Comparison of ENCODE assay signal across 8 cellular contexts in the genomic region with DNA sequence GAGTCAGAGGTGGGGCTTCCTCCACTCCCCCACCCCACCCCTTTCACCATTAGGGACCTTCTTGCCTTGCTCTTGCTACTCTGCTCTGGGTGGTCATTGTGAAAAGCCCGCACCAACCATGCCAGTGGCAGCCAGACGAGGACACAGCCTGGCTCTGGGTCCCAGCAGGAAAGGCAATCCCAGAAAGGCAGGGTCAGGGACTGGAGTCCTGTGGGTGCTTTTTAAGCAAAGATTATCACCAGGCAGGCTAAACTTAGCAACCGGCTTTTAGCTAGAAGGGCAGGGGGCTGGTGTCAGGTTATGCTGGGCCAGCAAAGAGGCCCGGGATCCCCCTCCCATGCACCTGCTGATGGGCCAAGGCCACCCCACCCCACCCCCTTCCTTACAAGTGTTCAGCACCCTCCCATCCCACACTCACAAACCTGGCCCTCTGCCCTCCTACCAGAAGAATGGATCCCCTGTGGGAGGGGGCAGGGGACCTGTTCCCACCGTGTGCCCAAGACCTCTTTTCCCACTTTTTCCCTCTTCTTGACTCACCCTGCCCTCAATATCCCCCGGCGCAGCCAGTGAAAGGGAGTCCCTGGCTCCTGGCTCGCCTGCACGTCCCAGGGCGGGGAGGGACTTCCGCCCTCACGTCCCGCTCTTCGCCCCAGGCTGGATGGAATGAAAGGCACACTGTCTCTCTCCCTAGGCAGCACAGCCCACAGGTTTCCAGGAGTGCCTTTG. TPM values are rescaled to one million over a fixed set of nuclear protein-coding genes. Genes with fewer than 3 reads are reported as not detected.
DNase-seq lines count a peak whose midpoint lies in the region; ATAC-seq lines count a peak whose summit lies in the region.

No MANE protein-coding gene starts in this region.

- H3K4me1 ChIP-seq in SJSA1 (replicated peaks) (peaks cover 41% of the 10 kb centered on the region), skeletal muscle tissue (ENCODE audit: control insufficient read depth in 3 of 3, insufficient read depth in 3 of 3, low read length in 3 of 3) (peaks cover 48 to 62% (median 53%) of the 10 kb centered on the region in 3 donors)

- H3K4me3 ChIP-seq in SJSA1 (peak overlapping the region; percentile 85), skeletal muscle tissue (ENCODE audit: low read length in 3 of 3) (peak overlapping the region; percentile 81 to 96 (median 96))

- H3K4me3 Mint-ChIP-seq in immature natural killer cell, result peak overlapping the region; percentile 73 to 97 (median 87)

- ATAC-seq in GM21381 (IDR thresholded peaks at IDR 0.05; ENCODE audit: unreplicated experiment) (peak; percentile 3), HG03469 (IDR thresholded peaks at IDR 0.05; ENCODE audit: unreplicated experiment) (no peak)

- H3K9me3 ChIP-seq in SJSA1 (replicated peaks), result no peaks in the 10 kb centered on the region
- no peaks in the 10 kb centered on the region for H3K9me3 ChIP-seq in skeletal muscle tissue (ENCODE audit: control insufficient read depth in 3 of 3, low read length in 3 of 3)

- H3K9ac ChIP-seq in skeletal muscle tissue (ENCODE audit: low read depth in 1 of 3, low read length in 3 of 3), result peak overlapping the region; percentile 93 to 99 (median 98)

- DNase-seq in DMS153 (lab: John Stamatoyannopoulos, UW), result peak; percentile 50
- peak; percentile 54 for DNase-seq in KG1 (lab: John Stamatoyannopoulos, UW)
- DNase-seq in SJSA1 (ENCODE audit: low read depth in 1 of 2, low spot score in 2 of 2), result peak; percentile 85 to 89
- peak in 53 of 61 donors; percentile 47 to 92 (median 82) for DNase-seq in caudate nucleus (lab: John Stamatoyannopoulos, UW)
- DNase-seq in immature natural killer cell, result peak; percentile 16 to 24 (median 16)

- H3K36me3 Mint-ChIP-seq in immature natural killer cell, result peaks cover 13 to 41% (median 20%) of the 10 kb centered on the region in 3 donors

- H3K36me3 ChIP-seq in SJSA1 (peaks cover 81% of the 10 kb centered on the region), skeletal muscle tissue (ENCODE audit: control insufficient read depth in 3 of 3, insufficient read depth in 3 of 3, low read length in 3 of 3) (peaks cover 49 to 61% (median 57%) of the 10 kb centered on the region in 3 donors)

- peak overlapping the region; percentile 86 to 99 (median 92) for H3K27ac Mint-ChIP-seq in immature natural killer cell

- H3K9me3 Mint-ChIP-seq in immature natural killer cell, result no peaks in the 10 kb centered on the region

- peak overlapping the region; percentile 77 for H3K27ac ChIP-seq in SJSA1
- peak overlapping the region; percentile 99 for H3K27ac ChIP-seq in caudate nucleus (ENCODE audit: low read depth, low read length)
- peak overlapping the region; percentile 97 for H3K27ac ChIP-seq in skeletal muscle tissue (ENCODE audit: low read depth, low read length)

- H3K27me3 ChIP-seq in SJSA1 (replicated peaks) (no peaks in the 10 kb centered on the region), skeletal muscle tissue (ENCODE audit: control insufficient read depth in 3 of 3, insufficient read depth in 3 of 3, low read length in 3 of 3) (no peaks in the 10 kb centered on the region)

- peaks cover 22 to 34% (median 23%) of the 10 kb centered on the region in 3 donors for H3K27me3 Mint-ChIP-seq in immature natural killer cell (ENCODE audit: low read depth in 3 of 3)

- peaks cover 48 to 54% of the 10 kb centered on the region in 2 donors for H3K4me1 Mint-ChIP-seq in immature natural killer cell

RNA-seq across cellular contexts. Expression of a gene that starts 1.2 kb away (rescaled TPM):
- total RNA-seq in SJSA1 (2014; rRNA removed; shearing (Covaris generic)), result 5,440 and 7,155 TPM in 2 replicates
- 1,000 to 10,000 TPM; 1,615 to 2,185 (median 1,854) TPM for polyA plus RNA-seq in immature natural killer cell
- 5,507 TPM for total RNA-seq in skeletal muscle tissue

RNA-seq across cellular contexts. Expression of a gene that starts 22.8 kb away (rescaled TPM):
- total RNA-seq in SJSA1 (2014; rRNA removed; shearing (Covaris generic)), result 12.1 and 14.9 TPM in 2 replicates
- 10 to 100 TPM in 1 of 3 donors, 1 to 10 TPM in 2; 1.9 to 13.0 (median 3.1) TPM for polyA plus RNA-seq in immature natural killer cell
- 8.9 TPM for total RNA-seq in skeletal muscle tissue

RNA-seq across cellular contexts. Expression of a gene that starts 35.0 kb away (rescaled TPM):
- 48.3 and 76.6 TPM in 2 replicates for total RNA-seq in SJSA1 (2014; rRNA removed; shearing (Covaris generic))
- 10 to 100 TPM; 11.3 to 30.8 (median 18.0) TPM for polyA plus RNA-seq in immature natural killer cell
- total RNA-seq in skeletal muscle tissue, result 6.3 TPM

RNA-seq across cellular contexts. Expression of a gene that starts 39.2 kb away (rescaled TPM):
- 84.0 and 131 TPM in 2 replicates for total RNA-seq in SJSA1 (2014; rRNA removed; shearing (Covaris generic))
- polyA plus RNA-seq in immature natural killer cell, result 10 to 100 TPM; 23.3 to 50.5 (median 24.0) TPM
- total RNA-seq in skeletal muscle tissue, result 23.0 TPM

RNA-seq across cellular contexts. Expression of a gene that starts 40.0 kb away (rescaled TPM):
- 213 and 264 TPM in 2 replicates for total RNA-seq in SJSA1 (2014; rRNA removed; shearing (Covaris generic))
- 100 to 1,000 TPM; 240 to 280 (median 248) TPM for polyA plus RNA-seq in immature natural killer cell
- 141 TPM for total RNA-seq in skeletal muscle tissue

Comparison
In these comparisons a context has a peak if more than half of its experiments do, and no peak if none do; other contexts are left out.
1. DNase-seq: peak in every context shown above with its lines; median percentile 87 in SJSA1; 82 in caudate nucleus; 54 in KG1; 50 in DMS153; 16 in immature natural killer cell.